Comparison of ENCODE assay signal across 8 cellular contexts in genomic region chr14:103123634-103124500, GRCh38. TPM values are rescaled to one million over a fixed set of nuclear protein-coding genes. Genes with fewer than 3 reads are reported as not detected.
A peak's percentile ranks its signal among the peaks of the same experiment; 100 is the strongest.
DNase-seq lines count a peak whose midpoint lies in the region; ATAC-seq and TF ChIP-seq lines count a peak whose summit lies in the region.

No MANE protein-coding gene starts in this region.

- H3K36me3 Mint-ChIP-seq in activated T-cell treated with anti-CD3 and anti-CD28 coated beads, Interleukin-2, amount 50 U/mL, for 4 hours (ENCODE audit: insufficient read depth): no peaks in the 10 kb centered on the region
- no peaks in the 10 kb centered on the region for H3K36me3 Mint-ChIP-seq in MCF 10A (ENCODE audit: insufficient read depth, unreplicated experiment)

- peak overlapping the region; percentile 42 to 85 for H3K4me3 ChIP-seq in left lung
- H3K4me3 ChIP-seq in thyroid gland (replicated peaks in 1 of 3): peak overlapping the region in 2 of 3 donors; percentile 35 to 49

- H3K9me3 ChIP-seq in left lung (no peaks in the 10 kb centered on the region), thyroid gland (no peaks in the 10 kb centered on the region)

- TSS peak; percentile 65 for BruUV-seq in MCF 10A (replicated peaks; lab: Mats Ljungman, UMichigan)

- peak; percentile 25 for TF ChIP-seq CTCF in MCF 10A (IDR thresholded peaks at IDR 0.05; ENCODE audit: unreplicated experiment)
- peak in 1 of 2 donors; percentile 27 for TF ChIP-seq CTCF in left lung (IDR thresholded peaks at IDR 0.05)
- peak in 1 of 6 experiments; percentile 34 for TF ChIP-seq CTCF in thyroid gland (IDR thresholded peaks at IDR 0.05)

- H3K27ac ChIP-seq in left lung: peak overlapping the region; percentile 89 to 98
- H3K27ac ChIP-seq in thyroid gland: peak overlapping the region; percentile 79 to 93 (median 85)

- DNase-seq in activated T-cell treated with anti-CD3 and anti-CD28 coated beads, Interleukin-2, amount 50 U/mL, for 4 hours: no peak
- DNase-seq in activated T-cell treated with anti-CD3 and anti-CD28 coated beads for 4 hours: no peak
- no peak for DNase-seq in MCF 10A (ENCODE audit: unreplicated experiment)
- DNase-seq in left lung: peak; percentile 64 to 90
- peak; percentile 44 to 47 for DNase-seq in thyroid gland
- no peak for DNase-seq in activated CD4-positive, CD25-positive, alpha-beta regulatory T cell treated with anti-CD3 and anti-CD28 coated beads, Interleukin-2, amount 50 U/mL, for 72 hours
- no peak for DNase-seq in NCI-H2227 (lab: John Stamatoyannopoulos, UW; ENCODE audit: unreplicated experiment)
- no peak for DNase-seq in SHP77 treated with DMSO at 0.1 percent for 48 hours (lab: John Stamatoyannopoulos, UW)

- no peak overlapping the region for H3K27ac Mint-ChIP-seq in MCF 10A (ENCODE audit: low read depth, unreplicated experiment)

- ATAC-seq in activated T-cell treated with anti-CD3 and anti-CD28 coated beads, Interleukin-2, amount 50 U/mL, for 4 hours: no peak
- peak; percentile 3 for ATAC-seq in left lung

- POLR2A ChIA-PET in MCF 10A (lab: Yijun Ruan, JAX): no interaction called here

- intact Hi-C loops in MCF 10A (cut with micrococcal nuclease): no loop called here
- intact Hi-C loops in left lung (cut with DNase I): no loop called here
- intact Hi-C loops in thyroid gland (cut with DNase I): no loop called here

- peaks cover 0 to 28% of the 10 kb centered on the region in 2 donors for H3K36me3 ChIP-seq in left lung
- no peaks in the 10 kb centered on the region for H3K36me3 ChIP-seq in thyroid gland

- CTCF ChIA-PET in MCF 10A (lab: Yijun Ruan, JAX): interaction anchor here (1.4 to 7.3 kb wide), 2 partner anchors 19 to 137 kb away, joined by 4 to 50 read pairs; no protein-coding TSS in a partner anchor

- H3K27me3 ChIP-seq in left lung: peaks cover 0 to 26% of the 10 kb centered on the region in 2 donors
- no peaks in the 10 kb centered on the region for H3K27me3 ChIP-seq in thyroid gland

- peak in 1 of 2 donors; percentile 0 for TF ChIP-seq POLR2A in thyroid gland (IDR thresholded peaks at IDR 0.05)

- H3K27me3 Mint-ChIP-seq in activated T-cell treated with anti-CD3 and anti-CD28 coated beads, Interleukin-2, amount 50 U/mL, for 4 hours (ENCODE audit: low read depth): peaks cover 30% of the 10 kb centered on the region
- no peaks in the 10 kb centered on the region for H3K27me3 Mint-ChIP-seq in MCF 10A (ENCODE audit: insufficient read depth, unreplicated experiment)

- H3K4me1 ChIP-seq in left lung (peaks cover 23 to 97% of the 10 kb centered on the region in 2 donors), thyroid gland (peaks cover 35 to 79% of the 10 kb centered on the region in 2 donors)

- 40 to 53% methylated on average over 22 to 24 of the region's 48 CpGs for WGBS in thyroid gland, 2 donors

- H3K4me1 Mint-ChIP-seq in activated T-cell treated with anti-CD3 and anti-CD28 coated beads, Interleukin-2, amount 50 U/mL, for 4 hours (ENCODE audit: low read depth): peaks cover 2% of the 10 kb centered on the region
- peaks cover 29% of the 10 kb centered on the region for H3K4me1 Mint-ChIP-seq in MCF 10A (ENCODE audit: insufficient read depth, unreplicated experiment)

- H3K9me3 Mint-ChIP-seq in activated T-cell treated with anti-CD3 and anti-CD28 coated beads, Interleukin-2, amount 50 U/mL, for 4 hours: no peaks in the 10 kb centered on the region
- H3K9me3 Mint-ChIP-seq in MCF 10A (ENCODE audit: unreplicated experiment): no peaks in the 10 kb centered on the region

- H3K4me3 Mint-ChIP-seq in activated T-cell treated with anti-CD3 and anti-CD28 coated beads, Interleukin-2, amount 50 U/mL, for 4 hours: peak overlapping the region; percentile 29
- peak overlapping the region; percentile 62 for H3K4me3 Mint-ChIP-seq in MCF 10A (ENCODE audit: unreplicated experiment)

RNA-seq across cellular contexts. Expression of gene TNFAIP2, which starts 0.6 kb away (rescaled TPM):
- total RNA-seq in activated T-cell treated with anti-CD3 and anti-CD28 coated beads, Interleukin-2, amount 50 U/mL, for 4 hours: 10 to 100 TPM in 1 of 3 donors, 1 to 10 TPM in 2; 1.4 to 10.4 (median 6.4) TPM
- total RNA-seq in MCF 10A (2022) (17.9 and 19.1 TPM in 2 replicates), left lung (100 to 1,000 TPM in 1 of 2 donors, 10 to 100 TPM in 1; 76.5 to 237 TPM), thyroid gland (10 to 100 TPM; 28.6 to 37.2 (median 31.2) TPM)

RNA-seq across cellular contexts. Expression of gene EXOC3L4, which starts 29.3 kb away (rescaled TPM):
- not detected for total RNA-seq in activated T-cell treated with anti-CD3 and anti-CD28 coated beads, Interleukin-2, amount 50 U/mL, for 4 hours
- not detected in 2 replicates for total RNA-seq in MCF 10A (2022)
- total RNA-seq in left lung: 1 to 10 TPM; 3.0 to 4.0 TPM
- total RNA-seq in thyroid gland: under 1 TPM in 2 of 4 donors, not detected in 2; 0.44 to 0.78 TPM

RNA-seq across cellular contexts. Expression of gene LBHD2, which starts 39.9 kb away (rescaled TPM):
- not detected for total RNA-seq in activated T-cell treated with anti-CD3 and anti-CD28 coated beads, Interleukin-2, amount 50 U/mL, for 4 hours
- total RNA-seq in MCF 10A (2022) (not detected in 2 replicates), left lung (not detected), thyroid gland (not detected)

Comparison
In these comparisons a context has a peak if more than half of its experiments do, and no peak if none do; other contexts are left out.
1. DNase-seq: peak in left lung (2 of 2) and thyroid gland (2 of 2); none in activated T-cell treated with anti-CD3 and anti-CD28 coated beads, Interleukin-2, amount 50 U/mL, for 4 hours (single experiment), activated T-cell treated with anti-CD3 and anti-CD28 coated beads for 4 hours (single experiment), MCF 10A (single experiment), activated CD4-positive, CD25-positive, alpha-beta regulatory T cell treated with anti-CD3 and anti-CD28 coated beads, Interleukin-2, amount 50 U/mL, for 72 hours (single experiment), NCI-H2227 (single experiment) and SHP77 treated with DMSO at 0.1 percent for 48 hours (single experiment).